In the genomic region with DNA sequence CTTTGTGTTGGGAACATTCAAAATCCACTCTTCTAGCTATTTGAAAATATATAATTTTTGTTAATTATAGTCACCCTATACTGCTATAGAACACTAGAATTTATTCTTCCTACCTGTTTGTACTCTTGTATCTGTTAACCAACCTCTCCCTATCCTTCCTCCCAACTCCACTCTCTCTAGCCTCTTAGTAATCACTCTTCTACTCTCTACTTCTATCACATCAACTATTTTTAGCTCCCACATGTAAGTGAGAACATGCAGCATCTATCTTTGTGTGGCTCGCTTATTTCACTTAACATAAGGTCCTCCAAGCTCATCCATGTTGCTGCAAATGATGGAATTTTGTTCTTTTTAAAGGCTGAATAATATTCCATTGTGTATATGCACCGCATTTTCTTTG, we compare ENCODE assay signal across 17 cellular contexts.
A peak's percentile ranks its signal among the peaks of the same experiment; 100 is the strongest.
DNase-seq lines count a peak whose midpoint lies in the region; FAIRE-seq and TF ChIP-seq lines count a peak whose summit lies in the region.
"Had no signal": no experiment of that assay in that cellular context is flagged by ENCODE, and none has a peak within 500 bp of the region (broad histone marks: within the 10 kb centered on the region; RNA-seq: fewer than 3 reads in every experiment).

No MANE protein-coding gene starts in this region.

- H3K36me3 ChIP-seq in kidney (ENCODE audit: control insufficient read depth in 1 of 2, insufficient read depth in 2 of 2, low read length in 2 of 2), result no peaks in the 10 kb centered on the region
- H3K36me3 ChIP-seq: BLaER1 treated with 17β-estradiol and CSF1 and Interleukin-3, amounts not matched to agents 10 nM and 100 nM had no signal

- no peak overlapping the region for H3K27ac ChIP-seq in kidney (ENCODE audit: low read depth in 2 of 2, low read length in 2 of 2)
- H3K27ac ChIP-seq: 22Rv1; BLaER1 treated with 17β-estradiol and CSF1 and Interleukin-3, amounts not matched to agents 10 nM and 100 nM; GM23248 had no signal

- TF ChIP-seq CTCF in kidney (IDR thresholded peaks at IDR 0.05; ENCODE audit: borderline replicate concordance, extremely low read depth, insufficient read depth), result no peak
- no peak for TF ChIP-seq CTCF in GM10266 (IDR thresholded peaks at IDR 0.05; ENCODE audit: control insufficient read depth, insufficient read depth, low read depth, missing control alignments)

- intact Hi-C loops in kidney (cut with DNase I), result no loop called here

- no peaks in the 10 kb centered on the region for H3K27me3 Mint-ChIP-seq in T-helper 2 cell treated with Interferon-gamma antibody and Interleukin-4, amounts not matched to agents 5 μg/mL and 100 μg/mL, for 36 hours (ENCODE audit: low read depth)
- H3K27me3 Mint-ChIP-seq in activated naive CD8-positive, alpha-beta T cell, result no peaks in the 10 kb centered on the region
- H3K27me3 Mint-ChIP-seq in activated naive CD8-positive, alpha-beta T cell treated with anti-CD3 and anti-CD28 coated beads for 36 hours, result no peaks in the 10 kb centered on the region
- peaks cover 0 to 6% (median 2%) of the 10 kb centered on the region in 3 donors for H3K27me3 Mint-ChIP-seq in immature natural killer cell (ENCODE audit: low read depth in 3 of 3)
- H3K27me3 Mint-ChIP-seq: CD4-positive, CD25-positive, alpha-beta regulatory T cell had no signal

- H3K4me3 ChIP-seq in kidney (ENCODE audit: low read length in 2 of 2), result no peak overlapping the region
- H3K4me3 ChIP-seq: BLaER1 treated with 17β-estradiol and CSF1 and Interleukin-3, amounts not matched to agents 10 nM and 100 nM; GM12878; GM23248 had no signal

- no peak overlapping the region for H3K9ac ChIP-seq in kidney (ENCODE audit: low read length in 2 of 2)
- H3K9ac ChIP-seq: BLaER1 treated with 17β-estradiol and CSF1 and Interleukin-3, amounts not matched to agents 10 nM and 100 nM; GM23248 had no signal

- no peaks in the 10 kb centered on the region for H3K9me3 ChIP-seq in kidney (ENCODE audit: control insufficient read depth in 1 of 2, low read length in 2 of 2)

- peaks cover 4% of the 10 kb centered on the region for H3K36me3 Mint-ChIP-seq in T-helper 2 cell treated with Interferon-gamma antibody and Interleukin-4, amounts not matched to agents 5 μg/mL and 100 μg/mL, for 36 hours (ENCODE audit: low read depth)
- H3K36me3 Mint-ChIP-seq in activated naive CD8-positive, alpha-beta T cell, result no peaks in the 10 kb centered on the region
- H3K36me3 Mint-ChIP-seq in activated naive CD8-positive, alpha-beta T cell treated with anti-CD3 and anti-CD28 coated beads for 36 hours, result peaks cover 6% of the 10 kb centered on the region
- H3K36me3 Mint-ChIP-seq in immature natural killer cell, result peaks cover 0 to 4% (median 0%) of the 10 kb centered on the region in 3 donors
- H3K36me3 Mint-ChIP-seq: CD4-positive, CD25-positive, alpha-beta regulatory T cell had no signal

- no peaks in the 10 kb centered on the region for H3K4me1 ChIP-seq in kidney (ENCODE audit: control insufficient read depth in 1 of 2, insufficient read depth in 1 of 2, low read depth in 1 of 2, low read length in 2 of 2)

- no peak overlapping the region for H3K4me3 Mint-ChIP-seq in T-helper 2 cell treated with Interferon-gamma antibody and Interleukin-4, amounts not matched to agents 5 μg/mL and 100 μg/mL, for 36 hours
- no peak overlapping the region for H3K4me3 Mint-ChIP-seq in activated naive CD8-positive, alpha-beta T cell
- no peak overlapping the region for H3K4me3 Mint-ChIP-seq in activated naive CD8-positive, alpha-beta T cell treated with anti-CD3 and anti-CD28 coated beads for 36 hours
- no peak overlapping the region for H3K4me3 Mint-ChIP-seq in immature natural killer cell

- H3K9me3 Mint-ChIP-seq in T-helper 2 cell treated with Interferon-gamma antibody and Interleukin-4, amounts not matched to agents 5 μg/mL and 100 μg/mL, for 36 hours, result peaks cover 4% of the 10 kb centered on the region
- H3K9me3 Mint-ChIP-seq in activated naive CD8-positive, alpha-beta T cell (ENCODE audit: low read depth), result no peaks in the 10 kb centered on the region
- H3K9me3 Mint-ChIP-seq in activated naive CD8-positive, alpha-beta T cell treated with anti-CD3 and anti-CD28 coated beads for 36 hours, result no peaks in the 10 kb centered on the region
- H3K9me3 Mint-ChIP-seq in immature natural killer cell, result no peaks in the 10 kb centered on the region

- FAIRE-seq in kidney (lab: Jason Lieb, UNC), result peak; percentile 82
- FAIRE-seq: GM12878, GM18507, H54 had no signal

- peaks cover 34% of the 10 kb centered on the region for H3K4me1 Mint-ChIP-seq in T-helper 2 cell treated with Interferon-gamma antibody and Interleukin-4, amounts not matched to agents 5 μg/mL and 100 μg/mL, for 36 hours (ENCODE audit: low read depth)
- H3K4me1 Mint-ChIP-seq in activated naive CD8-positive, alpha-beta T cell (ENCODE audit: low read depth), result peaks cover 45% of the 10 kb centered on the region
- peaks cover 33% of the 10 kb centered on the region for H3K4me1 Mint-ChIP-seq in activated naive CD8-positive, alpha-beta T cell treated with anti-CD3 and anti-CD28 coated beads for 36 hours
- peaks cover 5 to 9% of the 10 kb centered on the region in 2 donors for H3K4me1 Mint-ChIP-seq in immature natural killer cell

- peak overlapping the region; percentile 53 for H3K27ac Mint-ChIP-seq in T-helper 2 cell treated with Interferon-gamma antibody and Interleukin-4, amounts not matched to agents 5 μg/mL and 100 μg/mL, for 36 hours
- H3K27ac Mint-ChIP-seq in activated naive CD8-positive, alpha-beta T cell, result peak overlapping the region; percentile 62
- H3K27ac Mint-ChIP-seq in activated naive CD8-positive, alpha-beta T cell treated with anti-CD3 and anti-CD28 coated beads for 36 hours, result no peak overlapping the region
- H3K27ac Mint-ChIP-seq in immature natural killer cell, result no peak overlapping the region

- no peak for DNase-seq in T-helper 2 cell treated with Interferon-gamma antibody and Interleukin-4, amounts not matched to agents 5 μg/mL and 100 μg/mL, for 36 hours (ENCODE audit: low spot score)
- no peak for DNase-seq in T-helper 2 cell
- no peak for DNase-seq in activated naive CD8-positive, alpha-beta T cell treated with anti-CD3 and anti-CD28 coated beads for 36 hours
- DNase-seq in kidney, result no peak
- DNase-seq in immature natural killer cell, result no peak
- DNase-seq in effector CD4-positive, alpha-beta T cell, result no peak
- DNase-seq in GM10266 (ENCODE audit: extremely low spot score), result no peak
- DNase-seq: Calu3; CD4-positive, CD25-positive, alpha-beta regulatory T cell; DMS 273 treated with DMSO at 0.1 percent for 48 hours; GM23248 had no signal

Comparison
In these comparisons a context has a peak if more than half of its experiments do, and no peak if none do; other contexts are left out.
1. H3K27ac Mint-ChIP-seq: peak in T-helper 2 cell treated with Interferon-gamma antibody and Interleukin-4, amounts not matched to agents 5 μg/mL and 100 μg/mL, for 36 hours (single experiment) and activated naive CD8-positive, alpha-beta T cell (single experiment); none in activated naive CD8-positive, alpha-beta T cell treated with anti-CD3 and anti-CD28 coated beads for 36 hours (single experiment) and immature natural killer cell (0 of 6).